ENCODE assay signal across 25 cellular contexts in the genomic region with DNA sequence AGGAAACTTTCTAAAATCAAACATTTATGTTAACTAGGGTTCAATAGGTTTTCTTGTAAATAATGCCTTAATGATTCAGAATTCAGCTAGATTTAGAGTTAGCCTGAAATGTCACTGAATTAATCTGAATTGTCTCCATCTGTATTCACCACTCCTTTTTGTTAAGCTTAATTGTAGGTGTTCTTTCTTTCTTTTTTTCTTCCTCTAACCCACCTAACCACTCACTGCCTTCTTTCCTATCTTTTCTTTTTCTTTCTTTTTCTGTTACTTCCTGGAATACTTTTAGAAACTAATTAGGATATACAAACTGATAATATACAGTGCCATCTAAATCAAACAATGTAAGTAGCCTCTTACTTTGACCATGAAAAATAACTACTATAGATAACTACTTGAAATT.
"Had no signal": no experiment of that assay in that cellular context is flagged by ENCODE, and none has a peak within 500 bp of the region (broad histone marks: within the 10 kb centered on the region; RNA-seq: fewer than 3 reads in every experiment).

No MANE protein-coding gene starts in this region.

- H3K4me3 ChIP-seq: body of pancreas, colonic mucosa, esophagus squamous epithelium, heart right ventricle, left lung, lower lobe of right lung, mucosa of descending colon, skin epidermis, upper lobe of right lung had no signal

- H3K9me3 ChIP-seq: body of pancreas, colonic mucosa, esophagus squamous epithelium, mucosa of descending colon, neutrophil, upper lobe of right lung had no signal

- H3K27ac ChIP-seq: body of pancreas, colonic mucosa, epithelial cell of prostate, esophagus squamous epithelium, heart right ventricle, left lung, lower lobe of right lung, neutrophil, skin epidermis, upper lobe of right lung had no signal

- ATAC-seq: body of pancreas; heart right ventricle; left lung; lower lobe of right lung; mucosa of descending colon; sciatic nerve; stimulated activated naive CD8-positive, alpha-beta T cell treated with anti-CD3 and anti-CD28 coated beads, Interleukin-15, amount 100 ng/mL, for 72 hours; upper lobe of right lung had no signal

- H3K27ac Mint-ChIP-seq: activated naive CD4-positive, alpha-beta T cell treated with anti-CD3 and anti-CD28 coated beads, Interleukin-2, amount 10 ng/mL, durations not matched to agents 7 days and 5 days; nephron had no signal

- H3K4me1 Mint-ChIP-seq: nephron had no signal

- H3K27me3 ChIP-seq: body of pancreas, colonic mucosa, esophagus squamous epithelium, heart right ventricle, left lung, neutrophil, upper lobe of right lung had no signal

- H3K36me3 ChIP-seq: colonic mucosa had no signal

- H3K4me1 ChIP-seq: body of pancreas, colonic mucosa, esophagus squamous epithelium, heart right ventricle, left lung, lower lobe of right lung, upper lobe of right lung had no signal

- DNase-seq: activated CD4-positive, alpha-beta T cell treated with anti-CD3 and anti-CD28 coated beads, Interleukin-2, amount 50 U/mL, for 1 hour; activated gamma-delta T cell; activated naive CD4-positive, alpha-beta T cell treated with anti-CD3 and anti-CD28 coated beads, Interleukin-2, amount 10 ng/mL, durations not matched to agents 7 days and 5 days; activated T-cell treated with anti-CD3 and anti-CD28 coated beads for 4 hours; anterior cingulate cortex; body of pancreas; cerebellar nuclear complex; colonic mucosa; effector CD8-positive, alpha-beta T cell; esophagus squamous epithelium; foreskin melanocyte; heart right ventricle; left lung; lower lobe of right lung; mucosa of descending colon; stimulated activated CD4-positive, alpha-beta T cell treated with anti-CD3 and anti-CD28 coated beads, Interleukin-12 subunit alpha, Interleukin-12 subunit beta, amount 100 ng/mL, for 4 hours; stimulated activated CD4-positive, alpha-beta T cell treated with anti-CD3 and anti-CD28 coated beads, Interleukin-4, amount 100 ng/mL, for 1 hour; stimulated activated naive CD8-positive, alpha-beta T cell treated with anti-CD3 and anti-CD28 coated beads, Interleukin-15, amount 100 ng/mL, for 72 hours; substantia nigra; upper lobe of right lung had no signal

- H3K4me3 Mint-ChIP-seq: activated naive CD4-positive, alpha-beta T cell treated with anti-CD3 and anti-CD28 coated beads, Interleukin-2, amount 10 ng/mL, durations not matched to agents 7 days and 5 days; nephron; stimulated activated naive CD8-positive, alpha-beta T cell treated with anti-CD3 and anti-CD28 coated beads, Interleukin-15, amount 100 ng/mL, for 72 hours had no signal

- H3K27me3 Mint-ChIP-seq: activated naive CD4-positive, alpha-beta T cell treated with anti-CD3 and anti-CD28 coated beads, Interleukin-2, amount 10 ng/mL, durations not matched to agents 7 days and 5 days; stimulated activated naive CD8-positive, alpha-beta T cell treated with anti-CD3 and anti-CD28 coated beads, Interleukin-15, amount 100 ng/mL, for 72 hours had no signal
